Comparison of ENCODE assay signal across 10 cellular contexts in genomic region chr11:5449023-5449422, GRCh38. TPM values are rescaled to one million over a fixed set of nuclear protein-coding genes. Genes with fewer than 3 reads are reported as not detected.
"Had no signal": no experiment of that assay in that cellular context is flagged by ENCODE, and none has a peak within 500 bp of the region (broad histone marks: within the 10 kb centered on the region; RNA-seq: fewer than 3 reads in every experiment).

Gene OR51I2 (plus strand): TSS chr11:5449323. CDS start chr11:5453489, 4,166 bp downstream.

- H3K27ac ChIP-seq: GM23248, HL-60 had no signal

- H3K9ac ChIP-seq: GM23248 had no signal

- H3K36me3 Mint-ChIP-seq: IgD-negative memory B cell had no signal

- H3K4me3 ChIP-seq: GM23248 had no signal

- H3K9me3 Mint-ChIP-seq: H9, HFFc6, IgD-negative memory B cell had no signal

- H2AFZ ChIP-seq: GM23248 had no signal

- H3K4me1 Mint-ChIP-seq: IgD-negative memory B cell had no signal

- H3K27ac Mint-ChIP-seq: HFFc6, IgD-negative memory B cell had no signal

- DNase-seq: GM23248, GOT3, H9, HCEC 1CT, HFFc6, KG1 had no signal

- FAIRE-seq: HepG2 had no signal

- H3K4me3 Mint-ChIP-seq: H9, HFFc6, IgD-negative memory B cell had no signal

- ATAC-seq: HepG2 had no signal

RNA-seq across cellular contexts. Expression of gene OR51I2, which starts in this region (rescaled TPM):
- total RNA-seq: GM23248, H4, H9, HepG2, HFFc6 had no signal
- polyA plus RNA-seq: GM23248, HepG2, IgD-negative memory B cell had no signal
